In the genomic region with DNA sequence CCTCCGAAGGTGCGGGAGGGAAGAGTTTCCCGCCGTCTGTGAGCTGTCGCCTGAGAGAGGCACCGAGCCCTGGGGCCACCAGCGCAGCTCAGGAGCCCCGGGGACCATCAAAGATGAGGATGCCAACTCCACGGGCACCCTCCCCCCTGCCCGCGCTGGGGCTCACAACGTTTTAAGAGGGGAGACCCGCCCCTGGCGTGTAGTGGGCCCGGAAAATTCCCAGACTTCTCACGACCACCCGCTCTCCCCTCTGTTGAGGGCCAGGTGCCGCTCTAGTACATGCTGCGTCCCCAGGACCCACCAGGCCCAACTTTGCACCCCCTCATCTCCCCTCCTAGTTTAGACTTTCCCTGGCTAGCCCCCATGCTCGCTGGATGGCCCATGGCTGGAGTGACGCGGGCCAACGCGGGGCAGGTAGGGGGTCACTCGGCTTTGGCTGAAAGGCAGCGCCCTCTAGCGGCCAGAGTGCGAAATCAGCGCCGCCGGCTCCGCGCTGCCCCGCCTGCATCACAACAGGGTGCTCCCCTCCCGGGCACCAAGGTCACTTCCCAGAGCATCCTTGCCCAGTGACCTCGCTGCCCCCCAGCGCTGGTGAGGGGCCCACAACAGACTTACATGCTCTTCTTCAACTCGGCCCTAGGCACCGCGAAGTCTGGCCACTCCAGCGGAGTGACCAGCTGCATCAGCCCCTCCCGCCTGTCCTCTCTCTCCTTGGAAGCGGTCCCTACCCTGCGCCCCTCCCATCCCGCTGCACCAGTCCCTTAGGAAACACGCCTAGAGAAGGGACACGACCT, we compare ENCODE assay signal across 9 cellular contexts. TPM values are rescaled to one million over a fixed set of nuclear protein-coding genes. Genes with fewer than 3 reads are reported as not detected.
A peak's percentile ranks its signal among the peaks of the same experiment; 100 is the strongest.
DNase-seq lines count a peak whose midpoint lies in the region; ATAC-seq and TF ChIP-seq lines count a peak whose summit lies in the region.
"Had no signal": no experiment of that assay in that cellular context is flagged by ENCODE, and none has a peak within 500 bp of the region (broad histone marks: within the 10 kb centered on the region; RNA-seq: fewer than 3 reads in every experiment).

No MANE protein-coding gene starts in this region.

- H3K27ac ChIP-seq in DOHH2 (ENCODE audit: low read depth, low read length) = no peak overlapping the region
- no peak overlapping the region for H3K27ac ChIP-seq in liver (ENCODE audit: low read depth in 1 of 2, low read length in 2 of 2)

- H3K36me3 Mint-ChIP-seq in activated CD4-positive, alpha-beta T cell treated with anti-CD3 and anti-CD28 coated beads, Interleukin-2, amount 10 ng/mL, durations not matched to agents 7 days and 5 days (ENCODE audit: low read depth) = no peaks in the 10 kb centered on the region

- no peaks in the 10 kb centered on the region for H3K9me3 Mint-ChIP-seq in activated CD4-positive, alpha-beta T cell treated with anti-CD3 and anti-CD28 coated beads, Interleukin-2, amount 10 ng/mL, durations not matched to agents 7 days and 5 days

- peak overlapping the region; percentile 72 for H3K27ac Mint-ChIP-seq in activated CD4-positive, alpha-beta T cell treated with anti-CD3 and anti-CD28 coated beads, Interleukin-2, amount 10 ng/mL, durations not matched to agents 7 days and 5 days

- no peaks in the 10 kb centered on the region for H3K9me3 ChIP-seq in DOHH2 (ENCODE audit: control insufficient read depth, insufficient read depth, low read length)
- H3K9me3 ChIP-seq in HAP-1 = no peaks in the 10 kb centered on the region
- H3K9me3 ChIP-seq in liver (ENCODE audit: control insufficient read depth in 4 of 4, low read length in 3 of 4) = no peaks in the 10 kb centered on the region

- 0 out of 2 replicates have a peak, but pooled peaks cover 5% of the 10 kb centered on the region for H3K4me1 ChIP-seq in DOHH2 (ENCODE audit: control insufficient read depth, low read length)
- no peaks in the 10 kb centered on the region; the same call in 1 of the 2 replicates for H3K4me1 ChIP-seq in HAP-1
- H3K4me1 ChIP-seq in liver (ENCODE audit: control insufficient read depth in 4 of 4, insufficient read depth in 4 of 4, low read length in 3 of 4) = peaks cover 0 to 4% (median 3%) of the 10 kb centered on the region in 4 donors

- 15% methylated on average over 47 of the region's 47 CpGs for WGBS in liver

- CTCF ChIA-PET in activated CD4-positive, alpha-beta T cell treated with anti-CD3 and anti-CD28 coated beads, Interleukin-2, amount 10 ng/mL, durations not matched to agents 7 days and 5 days (lab: Charles Lee) = interaction anchor here (0.6 to 1.7 kb wide), 7 partner anchors 10 to 61 kb away, joined by 3 to 7 read pairs (median 3); no protein-coding TSS in a partner anchor

- TF ChIP-seq CTCF in DOHH2 (IDR thresholded peaks at IDR 0.05; ENCODE audit: low read depth, low read length, poor library complexity, severe bottlenecking) = peak; percentile 93
- TF ChIP-seq CTCF in liver (IDR thresholded peaks at IDR 0.05; ENCODE audit: low read depth, low read length, missing input control) = peak; percentile 82

- peak overlapping the region; percentile 60 for H3K4me3 Mint-ChIP-seq in activated CD4-positive, alpha-beta T cell treated with anti-CD3 and anti-CD28 coated beads, Interleukin-2, amount 10 ng/mL, durations not matched to agents 7 days and 5 days

- DNase-seq in HAP-1 (ENCODE audit: low spot score in 2 of 2) = peak; percentile 60 to 84
- peak; percentile 25 for DNase-seq in NCI-H2227 treated with DMSO at 0.1 percent for 48 hours (lab: John Stamatoyannopoulos, UW)
- DNase-seq in activated CD4-positive, alpha-beta T cell treated with anti-CD3 and anti-CD28 coated beads, Interleukin-2, amount 10 ng/mL, durations not matched to agents 7 days and 5 days = peak; percentile 71
- DNase-seq in dedifferentiated amniotic fluid mesenchymal stem cell (ENCODE audit: extremely low spot score) = peak; percentile 22
- peak; percentile 46 to 73 for DNase-seq in stimulated activated CD4-positive, alpha-beta T cell treated with anti-CD3 and anti-CD28 coated beads, Interleukin-4, amount 100 ng/mL, for 4 hours

- peak; percentile 89 to 93 for TF ChIP-seq RAD21 in liver (IDR thresholded peaks at IDR 0.05)

- H3K9ac ChIP-seq in liver (ENCODE audit: low read depth in 1 of 2, low read length in 2 of 2) = peak overlapping the region in 1 of 2 donors; percentile 22

- H3K27me3 ChIP-seq in DOHH2 (ENCODE audit: control insufficient read depth, low read length) (peaks cover 5% of the 10 kb centered on the region; the same call in 1 of the 2 replicates), HAP-1 (ENCODE audit: low read depth) (no peaks in the 10 kb centered on the region), liver (ENCODE audit: control insufficient read depth in 4 of 4, insufficient read depth in 4 of 4, low read length in 3 of 4) (no peaks in the 10 kb centered on the region)

- no peaks in the 10 kb centered on the region for H3F3A ChIP-seq in DOHH2 (ENCODE audit: control insufficient read depth, insufficient read depth)

- peaks cover 23% of the 10 kb centered on the region for H3K4me1 Mint-ChIP-seq in activated CD4-positive, alpha-beta T cell treated with anti-CD3 and anti-CD28 coated beads, Interleukin-2, amount 10 ng/mL, durations not matched to agents 7 days and 5 days

- 0 out of 2 replicates have a peak overlapping the region, but pooled peaks have one; percentile 27 for H3K4me2 ChIP-seq in DOHH2 (ENCODE audit: low read length)

- no peak for ATAC-seq in GM19035 (IDR thresholded peaks at IDR 0.05; ENCODE audit: unreplicated experiment)

- no peaks in the 10 kb centered on the region for H3K79me2 ChIP-seq in DOHH2 (ENCODE audit: control insufficient read depth, low read length)

- H3K9me2 ChIP-seq in DOHH2 (replicated peaks; ENCODE audit: control insufficient read depth, low read length) = no peaks in the 10 kb centered on the region

- no peaks in the 10 kb centered on the region for H4K20me1 ChIP-seq in DOHH2 (ENCODE audit: control insufficient read depth, insufficient read depth, low read depth, low read length)

- in situ Hi-C loops in HAP-1 (cut with MboI; ENCODE audit: low sequenced_read_pairs) = loop anchor here (5.0 kb wide), 1 partner anchor 56 kb away; no protein-coding TSS in a partner anchor

- H3K27me3 Mint-ChIP-seq in activated CD4-positive, alpha-beta T cell treated with anti-CD3 and anti-CD28 coated beads, Interleukin-2, amount 10 ng/mL, durations not matched to agents 7 days and 5 days = peaks cover 26% of the 10 kb centered on the region

- POLR2A ChIA-PET in activated CD4-positive, alpha-beta T cell treated with anti-CD3 and anti-CD28 coated beads, Interleukin-2, amount 10 ng/mL, durations not matched to agents 7 days and 5 days (lab: Charles Lee) = no interaction called here

- no peak overlapping the region for H3K4me3 ChIP-seq in DOHH2 (ENCODE audit: low read length)
- no peak overlapping the region for H3K4me3 ChIP-seq in HAP-1
- peak overlapping the region in 2 of 3 donors; percentile 12 to 30 for H3K4me3 ChIP-seq in liver (ENCODE audit: low read depth in 1 of 3, low read length in 3 of 3)

- H3K36me3 ChIP-seq in DOHH2 (ENCODE audit: control insufficient read depth, low read length) (no peaks in the 10 kb centered on the region), HAP-1 (replicated peaks) (no peaks in the 10 kb centered on the region), liver (ENCODE audit: control insufficient read depth in 4 of 4, insufficient read depth in 3 of 4, low read depth in 1 of 4, low read length in 3 of 4) (no peaks in the 10 kb centered on the region)

TF ChIP-seq in liver, 16 proteins besides CTCF, POLR2A, EP300 and RAD21:
- TF ChIP-seq EGR1 (IDR thresholded peaks at IDR 0.05; ENCODE audit: low read depth in 2 of 2) = no peak
- TF ChIP-seq FOXA1 (IDR thresholded peaks at IDR 0.05) = no peak
- no peak for TF ChIP-seq SP1 (IDR thresholded peaks at IDR 0.05)
- TF ChIP-seq NR2F2 (IDR thresholded peaks at IDR 0.05) = no peak
- TF ChIP-seq, protein P1, sequence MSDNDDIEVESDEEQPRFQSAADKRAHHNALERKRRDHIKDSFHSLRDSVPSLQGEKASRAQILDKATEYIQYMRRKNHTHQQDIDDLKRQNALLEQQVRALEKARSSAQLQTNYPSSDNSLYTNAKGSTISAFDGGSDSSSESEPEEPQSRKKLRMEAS (IDR thresholded peaks at IDR 0.05) = no peak
- TF ChIP-seq YY1 (IDR thresholded peaks at IDR 0.05) = no peak
- TF ChIP-seq, protein P2, sequence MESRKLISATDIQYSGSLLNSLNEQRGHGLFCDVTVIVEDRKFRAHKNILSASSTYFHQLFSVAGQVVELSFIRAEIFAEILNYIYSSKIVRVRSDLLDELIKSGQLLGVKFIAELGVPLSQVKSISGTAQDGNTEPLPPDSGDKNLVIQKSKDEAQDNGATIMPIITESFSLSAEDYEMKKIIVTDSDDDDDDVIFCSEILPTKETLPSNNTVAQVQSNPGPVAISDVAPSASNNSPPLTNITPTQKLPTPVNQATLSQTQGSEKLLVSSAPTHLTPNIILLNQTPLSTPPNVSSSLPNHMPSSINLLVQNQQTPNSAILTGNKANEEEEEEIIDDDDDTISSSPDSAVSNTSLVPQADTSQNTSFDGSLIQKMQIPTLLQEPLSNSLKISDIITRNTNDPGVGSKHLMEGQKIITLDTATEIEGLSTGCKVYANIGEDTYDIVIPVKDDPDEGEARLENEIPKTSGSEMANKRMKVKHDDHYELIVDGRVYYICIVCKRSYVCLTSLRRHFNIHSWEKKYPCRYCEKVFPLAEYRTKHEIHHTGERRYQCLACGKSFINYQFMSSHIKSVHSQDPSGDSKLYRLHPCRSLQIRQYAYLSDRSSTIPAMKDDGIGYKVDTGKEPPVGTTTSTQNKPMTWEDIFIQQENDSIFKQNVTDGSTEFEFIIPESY (IDR thresholded peaks at IDR 0.05) = no peak
- no peak for TF ChIP-seq HNF4G (IDR thresholded peaks at IDR 0.05)
- TF ChIP-seq JUND (IDR thresholded peaks at IDR 0.05) = no peak

RNA-seq across cellular contexts. Expression of a gene that starts 1.8 kb away (rescaled TPM):
- not detected for total RNA-seq in activated CD4-positive, alpha-beta T cell treated with anti-CD3 and anti-CD28 coated beads, Interleukin-2, amount 10 ng/mL, durations not matched to agents 7 days and 5 days
- 1 to 10 TPM; 1.0 to 1.1 TPM for total RNA-seq in liver
- 1 to 10 TPM in 1 of 2 donors, under 1 TPM in 1; 0.54 to 1.4 TPM for polyA plus RNA-seq in liver
- total RNA-seq: subcutaneous adipose tissue had no signal

RNA-seq across cellular contexts. Expression of a gene that starts 13.9 kb away (rescaled TPM):
- under 1 TPM; 0.25 to 0.42 TPM for total RNA-seq in activated CD4-positive, alpha-beta T cell treated with anti-CD3 and anti-CD28 coated beads, Interleukin-2, amount 10 ng/mL, durations not matched to agents 7 days and 5 days
- 10 to 100 TPM; 40.5 to 85.4 TPM for total RNA-seq in liver
- 10 to 100 TPM; 42.0 to 79.2 TPM for polyA plus RNA-seq in liver
- total RNA-seq: subcutaneous adipose tissue had no signal

Comparison
In these comparisons a context has a peak if more than half of its experiments do, and no peak if none do; other contexts are left out.
1. H3K4me3 ChIP-seq: peak in liver (2 of 3); none in DOHH2 (single experiment) and HAP-1 (single experiment).
2. DNase-seq: peak in every context shown above with its lines; median percentile 72 in HAP-1; 71 in activated CD4-positive, alpha-beta T cell treated with anti-CD3 and anti-CD28 coated beads, Interleukin-2, amount 10 ng/mL, durations not matched to agents 7 days and 5 days; 60 in stimulated activated CD4-positive, alpha-beta T cell treated with anti-CD3 and anti-CD28 coated beads, Interleukin-4, amount 100 ng/mL, for 4 hours; 25 in NCI-H2227 treated with DMSO at 0.1 percent for 48 hours; 22 in dedifferentiated amniotic fluid mesenchymal stem cell.
3. RNA of a gene that starts 13.9 kb away (total RNA-seq): 40.5 to 85.4 TPM in liver; 0.25 to 0.42 TPM in activated CD4-positive, alpha-beta T cell treated with anti-CD3 and anti-CD28 coated beads, Interleukin-2, amount 10 ng/mL, durations not matched to agents 7 days and 5 days; every median in the first group is over 10 times any median in the second.